In genomic region chr3:175664911-175665310, GRCh38 we compare ENCODE assay signal across 15 cellular contexts.
"Had no signal": no experiment of that assay in that cellular context is flagged by ENCODE, and none has a peak within 500 bp of the region (broad histone marks: within the 10 kb centered on the region; RNA-seq: fewer than 3 reads in every experiment).

No MANE protein-coding gene starts in this region.

- H3K27me3 ChIP-seq: esophagus squamous epithelium, sigmoid colon, stomach had no signal

- H3K4me1 ChIP-seq: esophagus squamous epithelium, sigmoid colon, stomach had no signal

- DNase-seq: activated CD4-positive, alpha-beta memory T cell treated with anti-CD3 and anti-CD28 coated beads for 36 hours; activated T-cell treated with anti-CD3 and anti-CD28 coated beads for 4 hours; dermis blood vessel endothelial cell; effector memory CD4-positive, alpha-beta T cell; esophagus squamous epithelium; hippocampal formation; midbrain; nucleus accumbens; sigmoid colon; stimulated activated CD4-positive, alpha-beta T cell treated with anti-CD3 and anti-CD28 coated beads, Interleukin-4, amount 100 ng/mL, for 24 hours; stomach; WERI-Rb-1 had no signal

- H3K4me3 ChIP-seq: esophagus squamous epithelium, lung, sigmoid colon, stomach had no signal

- H3K27ac ChIP-seq: esophagus squamous epithelium, sigmoid colon, stomach, WERI-Rb-1 had no signal

- ATAC-seq: left lobe of liver; stimulated activated effector memory CD8-positive, alpha-beta T cell treated with anti-CD3 and anti-CD28 coated beads, Interleukin-12 subunit alpha, Interleukin-12 subunit beta, amount 100 ng/mL, for 72 hours had no signal

- H3K9me3 ChIP-seq: esophagus squamous epithelium, sigmoid colon, stomach had no signal

- H3K36me3 ChIP-seq: esophagus squamous epithelium, sigmoid colon, stomach, WERI-Rb-1 had no signal
